8 cellular contexts compared by ENCODE assay signal in genomic region chr20:32359633-32360332, GRCh38. TPM values are rescaled to one million over a fixed set of nuclear protein-coding genes. Genes with fewer than 3 reads are reported as not detected.
A peak's percentile ranks its signal among the peaks of the same experiment; 100 is the strongest.
DNase-seq lines count a peak whose midpoint lies in the region; ATAC-seq and TF ChIP-seq lines count a peak whose summit lies in the region.

No MANE protein-coding gene starts in this region.

- CTCF ChIA-PET in PC-3 (lab: Charles Lee) = interaction anchor here (0.6 kb wide), 2 partner anchors 17 to 107 kb away, joined by 3 to 4 read pairs; no protein-coding TSS in a partner anchor

- H3K9me2 ChIP-seq in PC-3 (replicated peaks; ENCODE audit: low read length) = no peaks in the 10 kb centered on the region

- H3K27me3 ChIP-seq in PC-3 (ENCODE audit: low read length) = no peaks in the 10 kb centered on the region
- no peaks in the 10 kb centered on the region for H3K27me3 ChIP-seq in duodenal mucosa (ENCODE audit: control insufficient read depth in 1 of 2, insufficient read depth in 2 of 2, low read length in 2 of 2)

- intact Hi-C loops in PC-3 (cut with micrococcal nuclease) = loop anchor here (2.0 to 10.0 kb wide), 2 partner anchors 17 to 155 kb away; partner anchors contain the start of genes PLAGL2 and POFUT1

- no peaks in the 10 kb centered on the region for H3K36me3 ChIP-seq in PC-3 (ENCODE audit: low read depth, low read length)
- H3K36me3 ChIP-seq in duodenal mucosa (ENCODE audit: control insufficient read depth in 1 of 2, insufficient read depth in 2 of 2, low read length in 2 of 2) = no peaks in the 10 kb centered on the region

- H3K4me2 ChIP-seq in PC-3 (ENCODE audit: low read length) = peak overlapping the region; percentile 95

- H3K27ac ChIP-seq in PC-3 (ENCODE audit: low read length) = peak overlapping the region; percentile 55
- H3K27ac ChIP-seq in duodenal mucosa (ENCODE audit: low read depth, low read length) = peak overlapping the region; percentile 33

- H3K9me3 Mint-ChIP-seq in naive thymus-derived CD8-positive, alpha-beta T cell = no peaks in the 10 kb centered on the region

- BruUV-seq in PC-3 (replicated peaks; lab: Mats Ljungman, UMichigan) = no TSS peak

- DNase-seq in GM12864 (ENCODE audit: low read depth) (no peak), PC-3 (no peak), HuH-7 (ENCODE audit: low spot score) (no peak), NCI-H446 treated with DMSO at 0.1 percent for 48 hours (lab: John Stamatoyannopoulos, UW) (no peak), G401 (ENCODE audit: low spot score) (no peak)
- DNase-seq in naive thymus-derived CD8-positive, alpha-beta T cell = peak in 4 of 10 donors; percentile 14 to 46 (median 43)
- DNase-seq in activated CD4-positive, alpha-beta T cell treated with anti-CD3 and anti-CD28 coated beads for 48 hours = no peak

- H3F3A ChIP-seq in PC-3 (ENCODE audit: low read length, unreplicated experiment) = peaks cover 8% of the 10 kb centered on the region

- ATAC-seq in PC-3 = no peak
- peak in 1 of 2 donors; percentile 11 for ATAC-seq in naive thymus-derived CD8-positive, alpha-beta T cell

- H3K9me3 ChIP-seq in PC-3 (ENCODE audit: low read length) (no peaks in the 10 kb centered on the region), duodenal mucosa (ENCODE audit: control insufficient read depth in 1 of 2, low read length in 2 of 2) (no peaks in the 10 kb centered on the region)

- no peaks in the 10 kb centered on the region for H3K27me3 Mint-ChIP-seq in naive thymus-derived CD8-positive, alpha-beta T cell

- H4K20me1 ChIP-seq in PC-3 (ENCODE audit: low read length) = peaks cover 57% of the 10 kb centered on the region

- POLR2A ChIA-PET in PC-3 (lab: Charles Lee; ENCODE audit: unreplicated experiment) = interaction anchor here (0.5 to 0.6 kb wide), 2 partner anchors 15 to 18 kb away, joined by 3 to 6 read pairs; no protein-coding TSS in a partner anchor
- POLR2A ChIA-PET in naive thymus-derived CD8-positive, alpha-beta T cell (lab: Charles Lee) = interaction anchor here (0.5 to 3.5 kb wide), 18 partner anchors 8 to 176 kb away, joined by 3 to 34 read pairs (median 4); no protein-coding TSS in a partner anchor

- no peak for TF ChIP-seq CTCF in GM12864 (IDR thresholded peaks at IDR 0.05; ENCODE audit: low read depth, low read length, missing control alignments)
- no peak for TF ChIP-seq CTCF in PC-3 (conservative IDR thresholded peaks at IDR 0.05; ENCODE audit: low read depth, low read length)

- H3K4me3 Mint-ChIP-seq in naive thymus-derived CD8-positive, alpha-beta T cell = peak overlapping the region; percentile 82 to 95 (median 92)

- H3K4me3 ChIP-seq in GM12864 (ENCODE audit: low read depth, low read length) = peak overlapping the region; percentile 90
- H3K4me3 ChIP-seq in PC-3 (ENCODE audit: low read length) = peak overlapping the region; percentile 99
- H3K4me3 ChIP-seq in duodenal mucosa (ENCODE audit: low read depth in 1 of 2, low read length in 2 of 2) = peak overlapping the region; percentile 90 to 91

- H3K9ac ChIP-seq in PC-3 (ENCODE audit: low read length) = peak overlapping the region; percentile 79
- H3K9ac ChIP-seq in duodenal mucosa (ENCODE audit: low read depth in 1 of 2, low read length in 2 of 2) = peak overlapping the region; percentile 91 to 94

- peak overlapping the region; percentile 83 to 94 (median 91) for H3K27ac Mint-ChIP-seq in naive thymus-derived CD8-positive, alpha-beta T cell

- H3K79me2 ChIP-seq in PC-3 (ENCODE audit: low read length) = peaks cover 61% of the 10 kb centered on the region

- H3K4me1 ChIP-seq in PC-3 (ENCODE audit: insufficient read depth, low read length) (peaks cover 39% of the 10 kb centered on the region), duodenal mucosa (ENCODE audit: control insufficient read depth in 1 of 2, insufficient read depth in 2 of 2, low read length in 2 of 2) (peaks cover 24 to 29% of the 10 kb centered on the region in 2 donors)

- in situ Hi-C loops in G401 (cut with HindIII; ENCODE audit: low sequenced_read_pairs) = no loop called here

- H2AFZ ChIP-seq in PC-3 (ENCODE audit: low read length) = peak overlapping the region; percentile 71

- peaks cover 27 to 69% (median 61%) of the 10 kb centered on the region in 4 donors for H3K4me1 Mint-ChIP-seq in naive thymus-derived CD8-positive, alpha-beta T cell

- no peaks in the 10 kb centered on the region for H3K36me3 Mint-ChIP-seq in naive thymus-derived CD8-positive, alpha-beta T cell

RNA-seq across cellular contexts. Expression of gene ASXL1, which starts 1.7 kb away (rescaled TPM):
- 42.8 and 60.7 TPM in 2 replicates for total RNA-seq in PC-3 (2014; rRNA removed)
- 100 to 1,000 TPM; 147 to 149 TPM for total RNA-seq in naive thymus-derived CD8-positive, alpha-beta T cell
- 10 to 100 TPM; 15.2 to 20.1 (median 18.4) TPM for polyA plus RNA-seq in naive thymus-derived CD8-positive, alpha-beta T cell
- total RNA-seq in G401 (2014; rRNA removed; shearing (Covaris generic)) = 21.0 and 31.0 TPM in 2 replicates
